22 cellular contexts compared by ENCODE assay signal in genomic region chr20:17948442-17948841, GRCh38.
"Had no signal": no experiment of that assay in that cellular context is flagged by ENCODE, and none has a peak within 500 bp of the region (broad histone marks: within the 10 kb centered on the region; RNA-seq: fewer than 3 reads in every experiment).

No MANE protein-coding gene starts in this region.

- H3K9me3 ChIP-seq: heart left ventricle, neutrophil, sigmoid colon, suprapubic skin, tibial artery, upper lobe of left lung, uterus had no signal

- H3K4me3 ChIP-seq: dorsolateral prefrontal cortex, heart left ventricle, sigmoid colon, skin epidermis, suprapubic skin, tibial artery, upper lobe of left lung, uterus had no signal

- ATAC-seq: esophagus mucosa, heart left ventricle had no signal

- DNase-seq: cortex of kidney; dorsolateral prefrontal cortex; effector memory CD4-positive, alpha-beta T cell; heart left ventricle; hypothalamus; kidney glomerular epithelial cell; mesendoderm; naive B cell; sigmoid colon; stimulated activated CD4-positive, alpha-beta T cell treated with anti-CD3 and anti-CD28 coated beads, Interleukin-2, amount 100 ng/mL, for 24 hours; stimulated activated CD4-positive, alpha-beta T cell treated with anti-CD3 and anti-CD28 coated beads, Interleukin-4, amount 100 ng/mL, for 4 hours; stimulated activated naive CD4-positive, alpha-beta T cell; tibial artery; upper lobe of left lung; uterus had no signal

- H3K4me1 ChIP-seq: sigmoid colon, suprapubic skin, tibial artery, uterus had no signal

- H3K9me3 Mint-ChIP-seq: naive B cell had no signal

- H3K27me3 Mint-ChIP-seq: naive B cell had no signal

- H3K36me3 ChIP-seq: uterus had no signal

- H3K27me3 ChIP-seq: dorsolateral prefrontal cortex, heart left ventricle, neutrophil, sigmoid colon, suprapubic skin, tibial artery, upper lobe of left lung, uterus had no signal

- H3K27ac ChIP-seq: dorsolateral prefrontal cortex, heart left ventricle, neutrophil, sigmoid colon, skin epidermis, suprapubic skin, tibial artery, upper lobe of left lung, uterus had no signal

- FAIRE-seq: endometrium, frontal cortex, islet of Langerhans had no signal
